21 cellular contexts compared by ENCODE assay signal in genomic region chr1:214844319-214844718, GRCh38.
A peak's percentile ranks its signal among the peaks of the same experiment; 100 is the strongest.
DNase-seq lines count a peak whose midpoint lies in the region; ATAC-seq and TF ChIP-seq lines count a peak whose summit lies in the region.
"Had no signal": no experiment of that assay in that cellular context is flagged by ENCODE, and none has a peak within 500 bp of the region (broad histone marks: within the 10 kb centered on the region; RNA-seq: fewer than 3 reads in every experiment).

No MANE protein-coding gene starts in this region.

- TF ChIP-seq CTCF in WERI-Rb-1 (IDR thresholded peaks at IDR 0.05; ENCODE audit: low read depth, low read length) (no peak), nephron progenitor cell (IDR thresholded peaks at IDR 0.05) (no peak), HFFc6 (IDR thresholded peaks at IDR 0.05) (no peak)

- no peaks in the 10 kb centered on the region for H3K36me3 Mint-ChIP-seq in nephron progenitor cell (ENCODE audit: low read depth)
- H3K36me3 Mint-ChIP-seq in HFFc6 (ENCODE audit: low read depth), result peaks cover 18% of the 10 kb centered on the region
- no peaks in the 10 kb centered on the region for H3K36me3 Mint-ChIP-seq in activated T-helper 2 cell treated with anti-CD3 and anti-CD28 coated beads, Interferon-gamma antibody, Interleukin-2, Interleukin-4, amounts not matched to agents 10 μg/mL and 5 μg/mL and 100 μg/mL, durations not matched to agents 14 hours and 24 hours and 36 hours (ENCODE audit: low read depth)
- H3K36me3 Mint-ChIP-seq in activated CD4-positive, alpha-beta T cell treated with anti-CD3 and anti-CD28 coated beads for 36 hours (ENCODE audit: low read depth), result no peaks in the 10 kb centered on the region
- H3K36me3 Mint-ChIP-seq: CD4-positive, CD25-positive, alpha-beta regulatory T cell; CD8-positive, alpha-beta T cell had no signal

- no peak overlapping the region for H3K4me3 Mint-ChIP-seq in nephron progenitor cell
- H3K4me3 Mint-ChIP-seq in HFFc6, result no peak overlapping the region
- no peak overlapping the region for H3K4me3 Mint-ChIP-seq in activated T-helper 2 cell treated with anti-CD3 and anti-CD28 coated beads, Interferon-gamma antibody, Interleukin-2, Interleukin-4, amounts not matched to agents 10 μg/mL and 5 μg/mL and 100 μg/mL, durations not matched to agents 14 hours and 24 hours and 36 hours (ENCODE audit: low read depth)
- H3K4me3 Mint-ChIP-seq in activated CD4-positive, alpha-beta T cell treated with anti-CD3 and anti-CD28 coated beads for 36 hours, result no peak overlapping the region
- H3K4me3 Mint-ChIP-seq: B cell; CD4-positive, CD25-positive, alpha-beta regulatory T cell; CD8-positive, alpha-beta T cell had no signal

- no peak for ATAC-seq in activated CD4-positive, alpha-beta T cell treated with anti-CD3 and anti-CD28 coated beads for 36 hours
- ATAC-seq: CD8-positive, alpha-beta T cell had no signal

- no peaks in the 10 kb centered on the region for H3K9me3 Mint-ChIP-seq in nephron progenitor cell
- no peaks in the 10 kb centered on the region for H3K9me3 Mint-ChIP-seq in HFFc6
- H3K9me3 Mint-ChIP-seq in activated T-helper 2 cell treated with anti-CD3 and anti-CD28 coated beads, Interferon-gamma antibody, Interleukin-2, Interleukin-4, amounts not matched to agents 10 μg/mL and 5 μg/mL and 100 μg/mL, durations not matched to agents 14 hours and 24 hours and 36 hours, result no peaks in the 10 kb centered on the region
- H3K9me3 Mint-ChIP-seq in activated CD4-positive, alpha-beta T cell treated with anti-CD3 and anti-CD28 coated beads for 36 hours (ENCODE audit: low read depth), result no peaks in the 10 kb centered on the region
- H3K9me3 Mint-ChIP-seq: CD8-positive, alpha-beta T cell had no signal

- DNase-seq in DMS 273 (lab: John Stamatoyannopoulos, UW; ENCODE audit: unreplicated experiment) (peak; percentile 46), DMS 273 treated with DMSO at 0.1 percent for 48 hours (lab: John Stamatoyannopoulos, UW) (no peak), NCI-H82 (lab: John Stamatoyannopoulos, UW) (peak; percentile 88), WERI-Rb-1 (peak; percentile 54), nephron progenitor cell (no peak), HFFc6 (no peak)
- no peak for DNase-seq in activated T-helper 2 cell treated with anti-CD3 and anti-CD28 coated beads, Interferon-gamma antibody, Interleukin-2, Interleukin-4, amounts not matched to agents 10 μg/mL and 5 μg/mL and 100 μg/mL, durations not matched to agents 14 hours and 24 hours and 36 hours (ENCODE audit: low spot score)
- no peak for DNase-seq in activated CD4-positive, alpha-beta T cell treated with anti-CD3 and anti-CD28 coated beads for 36 hours
- DNase-seq: Caco-2; CD4-positive, CD25-positive, alpha-beta regulatory T cell; CD8-positive, alpha-beta T cell; DMS53; DMS79 treated with DMSO at 0.1 percent for 48 hours; GF-D8; GM23248; H7; HCEC 1CT had no signal

- intact Hi-C loops in activated T-helper 2 cell treated with anti-CD3 and anti-CD28 coated beads, Interferon-gamma antibody, Interleukin-2, Interleukin-4, amounts not matched to agents 10 μg/mL and 5 μg/mL and 100 μg/mL, durations not matched to agents 14 hours and 24 hours and 36 hours (cut with micrococcal nuclease), result no loop called here
- intact Hi-C loops in activated CD4-positive, alpha-beta T cell treated with anti-CD3 and anti-CD28 coated beads for 36 hours (cut with DNase I, micrococcal nuclease), result no loop called here

- H3K27me3 Mint-ChIP-seq in nephron progenitor cell (ENCODE audit: low read depth, poor library complexity) (peaks cover 6% of the 10 kb centered on the region), HFFc6 (ENCODE audit: insufficient read depth) (peaks cover 4% of the 10 kb centered on the region)
- no peaks in the 10 kb centered on the region for H3K27me3 Mint-ChIP-seq in activated T-helper 2 cell treated with anti-CD3 and anti-CD28 coated beads, Interferon-gamma antibody, Interleukin-2, Interleukin-4, amounts not matched to agents 10 μg/mL and 5 μg/mL and 100 μg/mL, durations not matched to agents 14 hours and 24 hours and 36 hours (ENCODE audit: low read depth)
- H3K27me3 Mint-ChIP-seq in activated CD4-positive, alpha-beta T cell treated with anti-CD3 and anti-CD28 coated beads for 36 hours, result peaks cover 3% of the 10 kb centered on the region
- H3K27me3 Mint-ChIP-seq: B cell; CD4-positive, CD25-positive, alpha-beta regulatory T cell had no signal

- H3K36me3 ChIP-seq in WERI-Rb-1, result no peaks in the 10 kb centered on the region
- H3K36me3 ChIP-seq: BLaER1 had no signal

- POLR2A ChIA-PET in activated CD4-positive, alpha-beta T cell treated with anti-CD3 and anti-CD28 coated beads for 36 hours (lab: Charles Lee), result no interaction called here

- CTCF ChIA-PET in activated CD4-positive, alpha-beta T cell treated with anti-CD3 and anti-CD28 coated beads for 36 hours (lab: Charles Lee), result no interaction called here

- H3K9me3 ChIP-seq in WERI-Rb-1 (ENCODE audit: severe bottlenecking), result no peaks in the 10 kb centered on the region
- H3K9me3 ChIP-seq: BLaER1 had no signal

- no peaks in the 10 kb centered on the region for H3K27me3 ChIP-seq in WERI-Rb-1 (ENCODE audit: insufficient read depth, low read depth, severe bottlenecking)
- H3K27me3 ChIP-seq: BLaER1 had no signal

- no peak overlapping the region for H3K4me3 ChIP-seq in WERI-Rb-1 (ENCODE audit: low read depth, low read length)
- H3K4me3 ChIP-seq: BLaER1, GM23248 had no signal

- H3K27ac ChIP-seq in WERI-Rb-1, result peak overlapping the region; percentile 37; the same call in 1 of the 2 replicates
- H3K27ac ChIP-seq: 22Rv1, BLaER1, C4-2B had no signal

- H3K4me1 Mint-ChIP-seq in nephron progenitor cell (peaks cover 6% of the 10 kb centered on the region), HFFc6 (ENCODE audit: low read depth) (peaks cover 82% of the 10 kb centered on the region)
- no peaks in the 10 kb centered on the region for H3K4me1 Mint-ChIP-seq in activated T-helper 2 cell treated with anti-CD3 and anti-CD28 coated beads, Interferon-gamma antibody, Interleukin-2, Interleukin-4, amounts not matched to agents 10 μg/mL and 5 μg/mL and 100 μg/mL, durations not matched to agents 14 hours and 24 hours and 36 hours (ENCODE audit: low read depth)
- no peaks in the 10 kb centered on the region for H3K4me1 Mint-ChIP-seq in activated CD4-positive, alpha-beta T cell treated with anti-CD3 and anti-CD28 coated beads for 36 hours
- H3K4me1 Mint-ChIP-seq: B cell; CD4-positive, CD25-positive, alpha-beta regulatory T cell had no signal

- H3K27ac Mint-ChIP-seq in nephron progenitor cell, result peak overlapping the region; percentile 11
- no peak overlapping the region for H3K27ac Mint-ChIP-seq in HFFc6
- no peak overlapping the region for H3K27ac Mint-ChIP-seq in activated T-helper 2 cell treated with anti-CD3 and anti-CD28 coated beads, Interferon-gamma antibody, Interleukin-2, Interleukin-4, amounts not matched to agents 10 μg/mL and 5 μg/mL and 100 μg/mL, durations not matched to agents 14 hours and 24 hours and 36 hours
- H3K27ac Mint-ChIP-seq in activated CD4-positive, alpha-beta T cell treated with anti-CD3 and anti-CD28 coated beads for 36 hours, result no peak overlapping the region
- H3K27ac Mint-ChIP-seq: B cell; CD4-positive, CD25-positive, alpha-beta regulatory T cell; CD8-positive, alpha-beta T cell had no signal

Comparison
In these comparisons a context has a peak if more than half of its experiments do, and no peak if none do; other contexts are left out.
1. DNase-seq: peak in DMS 273 (single experiment), NCI-H82 (single experiment) and WERI-Rb-1 (single experiment); none in DMS 273 treated with DMSO at 0.1 percent for 48 hours (single experiment), nephron progenitor cell (single experiment), HFFc6 (single experiment), activated T-helper 2 cell treated with anti-CD3 and anti-CD28 coated beads, Interferon-gamma antibody, Interleukin-2, Interleukin-4, amounts not matched to agents 10 μg/mL and 5 μg/mL and 100 μg/mL, durations not matched to agents 14 hours and 24 hours and 36 hours (single experiment) and activated CD4-positive, alpha-beta T cell treated with anti-CD3 and anti-CD28 coated beads for 36 hours (single experiment).